8 cellular contexts compared by ENCODE assay signal in the genomic region with DNA sequence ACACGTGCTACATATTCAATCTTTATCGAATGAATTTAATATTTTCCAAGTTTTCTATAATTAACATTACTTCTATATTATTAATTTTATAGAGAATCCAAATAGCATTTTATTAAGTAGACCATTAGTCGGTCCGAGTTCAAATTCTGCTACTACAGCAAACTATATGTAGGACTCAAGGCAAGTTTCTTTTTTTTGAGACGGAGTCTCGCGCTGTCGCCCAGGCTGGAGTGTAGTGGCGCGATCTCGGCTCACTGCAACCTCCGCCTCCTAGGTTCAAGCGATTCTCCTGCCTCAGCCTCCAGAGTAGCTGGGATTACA. TPM values are rescaled to one million over a fixed set of nuclear protein-coding genes. Genes with fewer than 3 reads are reported as not detected.
DNase-seq lines count a peak whose midpoint lies in the region; ATAC-seq, FAIRE-seq and TF ChIP-seq lines count a peak whose summit lies in the region.
"Not testable (repeated sequence)": the region's sequence is repeated elsewhere in the genome, so short reads cannot be mapped to it uniquely, and the experiment has no call there.

No MANE protein-coding gene starts in this region.

- H3K27me3 Mint-ChIP-seq in activated naive CD8-positive, alpha-beta T cell treated with anti-CD3 and anti-CD28 coated beads, Interleukin-2, amount 50 U/mL, for 24 hours = not testable (repeated sequence)

- CTCF ChIA-PET in endothelial cell of umbilical vein (lab: Charles Lee) = interaction anchor here (0.8 to 1.6 kb wide), 2 partner anchors 8 to 102 kb away, joined by 3 to 4 read pairs; partner anchors contain the start of gene SPAST

- H3K27ac ChIP-seq in HL-60 (replicated peaks) (peak overlapping the region; percentile 81), SJCRH30 (peak overlapping the region; percentile 61), endothelial cell of umbilical vein (ENCODE audit: insufficient read depth, low read depth, low read length) (peak overlapping the region; percentile 79), kidney (ENCODE audit: low read depth in 2 of 2, low read length in 2 of 2) (peak overlapping the region; percentile 92 to 96), osteoblast (ENCODE audit: low read depth, low read length) (peak overlapping the region; percentile 90), tibial artery (peak overlapping the region; percentile 88 to 92)

- H3K4me2 ChIP-seq in endothelial cell of umbilical vein (ENCODE audit: insufficient read depth, low read length) (peak overlapping the region; percentile 67), osteoblast (ENCODE audit: insufficient read depth, low read length) (peak overlapping the region; percentile 88)

- peak; percentile 2 for ATAC-seq in activated naive CD8-positive, alpha-beta T cell treated with anti-CD3 and anti-CD28 coated beads, Interleukin-2, amount 50 U/mL, for 24 hours

- H3K9me3 Mint-ChIP-seq in activated naive CD8-positive, alpha-beta T cell treated with anti-CD3 and anti-CD28 coated beads, Interleukin-2, amount 50 U/mL, for 24 hours = not testable (repeated sequence)

- dilution Hi-C loops in endothelial cell of umbilical vein (cut with MboI; ENCODE audit: extremely low pct_ligation_motif_present, low sequenced_read_pairs) = not testable (repeated sequence)

- H3K36me3 Mint-ChIP-seq in activated naive CD8-positive, alpha-beta T cell treated with anti-CD3 and anti-CD28 coated beads, Interleukin-2, amount 50 U/mL, for 24 hours (ENCODE audit: low read depth) = peaks cover 14% of the 10 kb centered on the region

- intact Hi-C loops in endothelial cell of umbilical vein (cut with micrococcal nuclease) = loop anchor here (1.0 kb wide), 1 partner anchor 102 kb away; the partner anchor contains the start of gene SPAST
- intact Hi-C loops in kidney (cut with DNase I) = not testable (repeated sequence)
- intact Hi-C loops in tibial artery (cut with DNase I; ENCODE audit: low total_unique reads) = loop anchor here (10.0 kb wide), 1 partner anchor 130 kb away; the partner anchor contains the start of gene DPY30

- not testable (repeated sequence) for BruUV-seq in endothelial cell of umbilical vein (replicated peaks; lab: Mats Ljungman, UMichigan)

- H3K4me3 Mint-ChIP-seq in activated naive CD8-positive, alpha-beta T cell treated with anti-CD3 and anti-CD28 coated beads, Interleukin-2, amount 50 U/mL, for 24 hours = peak overlapping the region; percentile 97

- H3K36me3 ChIP-seq in SJCRH30; endothelial cell of umbilical vein (ENCODE audit: control insufficient read depth in 2 of 2, extremely low read depth in 1 of 2, insufficient read depth in 2 of 2, low read length in 2 of 2); kidney (ENCODE audit: control insufficient read depth in 1 of 2, insufficient read depth in 2 of 2, low read length in 2 of 2); osteoblast (ENCODE audit: insufficient read depth, low read length); tibial artery: not testable (repeated sequence)

- H3K4me1 Mint-ChIP-seq in activated naive CD8-positive, alpha-beta T cell treated with anti-CD3 and anti-CD28 coated beads, Interleukin-2, amount 50 U/mL, for 24 hours = peaks cover 38% of the 10 kb centered on the region

- not testable (repeated sequence) for FAIRE-seq in endothelial cell of umbilical vein (lab: Jason Lieb, UNC); kidney (lab: Jason Lieb, UNC)

- POLR2A ChIA-PET in endothelial cell of umbilical vein (lab: Charles Lee) = interaction anchor here (1.2 kb wide), 1 partner anchor 102 kb away, joined by 11 read pairs; the partner anchor contains the start of gene SPAST

- peak; percentile 4 for DNase-seq in EL
- DNase-seq in HL-60 (ENCODE audit: low read depth in 1 of 2, low spot score in 1 of 2); kidney; osteoblast (ENCODE audit: insufficient read length, low spot score, missing footprints); tibial artery: not testable (repeated sequence)
- DNase-seq in SJCRH30 = peak in 1 of 2 experiments; percentile 10
- peak; percentile 5 for DNase-seq in activated naive CD8-positive, alpha-beta T cell treated with anti-CD3 and anti-CD28 coated beads, Interleukin-2, amount 50 U/mL, for 24 hours
- DNase-seq in endothelial cell of umbilical vein (ENCODE audit: low read depth, low spot score) = peak; percentile 9

- H4K20me1 ChIP-seq in endothelial cell of umbilical vein (replicated peaks; ENCODE audit: control insufficient read depth, extremely low read depth, insufficient read depth, low read length); osteoblast (ENCODE audit: insufficient read depth, low read length): not testable (repeated sequence)

- not testable (repeated sequence) for H3K4me1 ChIP-seq in SJCRH30; kidney (ENCODE audit: control insufficient read depth in 1 of 2, insufficient read depth in 1 of 2, low read depth in 1 of 2, low read length in 2 of 2)
- peaks cover 11% of the 10 kb centered on the region for H3K4me1 ChIP-seq in endothelial cell of umbilical vein (ENCODE audit: control insufficient read depth, extremely low read depth, insufficient read depth, low read length)
- peaks cover 12% of the 10 kb centered on the region for H3K4me1 ChIP-seq in osteoblast (ENCODE audit: insufficient read depth, low read length)
- peaks cover 0 to 19% (median 9%) of the 10 kb centered on the region in 4 donors for H3K4me1 ChIP-seq in tibial artery

- H3K4me3 ChIP-seq in HL-60 (replicated peaks; ENCODE audit: insufficient read depth, low read length) (peak overlapping the region; percentile 74), SJCRH30 (peak overlapping the region; percentile 76), endothelial cell of umbilical vein (replicated peaks in 1 of 3; ENCODE audit: insufficient read depth in 1 of 3, low read depth in 1 of 3, low read length in 3 of 3) (peak overlapping the region; percentile 42 to 89 (median 78)), kidney (ENCODE audit: low read length in 2 of 2) (peak overlapping the region; percentile 58 to 82), osteoblast (ENCODE audit: insufficient read depth, low read length) (peak overlapping the region; percentile 94), tibial artery (peak overlapping the region; percentile 65 to 88)

- peak overlapping the region; percentile 98 for H3K27ac Mint-ChIP-seq in activated naive CD8-positive, alpha-beta T cell treated with anti-CD3 and anti-CD28 coated beads, Interleukin-2, amount 50 U/mL, for 24 hours

- H2AFZ ChIP-seq in endothelial cell of umbilical vein (ENCODE audit: low read depth, low read length) = not testable (repeated sequence)
- peak overlapping the region; percentile 81 for H2AFZ ChIP-seq in osteoblast (ENCODE audit: low read length)

- not testable (repeated sequence) for H3K9me1 ChIP-seq in endothelial cell of umbilical vein (replicated peaks; ENCODE audit: control insufficient read depth, extremely low read depth, insufficient read depth, low read length)

- not testable (repeated sequence) for TF ChIP-seq CTCF in HL-60 (IDR thresholded peaks at IDR 0.05; ENCODE audit: insufficient read depth, low read length); endothelial cell of umbilical vein (IDR thresholded peaks at IDR 0.05; ENCODE audit: extremely low read depth in 1 of 2, insufficient read depth in 1 of 2, low read depth in 1 of 2, low read length in 2 of 2); kidney (IDR thresholded peaks at IDR 0.05; ENCODE audit: borderline replicate concordance, extremely low read depth, insufficient read depth); osteoblast (IDR thresholded peaks at IDR 0.05; ENCODE audit: extremely low read depth, low read depth, low read length); tibial artery (IDR thresholded peaks at IDR 0.05)

- H3K9me3 ChIP-seq in SJCRH30 (replicated peaks); endothelial cell of umbilical vein (replicated peaks; ENCODE audit: control insufficient read depth, insufficient read depth, low read length); kidney (ENCODE audit: control insufficient read depth in 1 of 2, low read length in 2 of 2); osteoblast (ENCODE audit: low read depth, low read length); tibial artery: not testable (repeated sequence)

- H3K9ac ChIP-seq in endothelial cell of umbilical vein (replicated peaks; ENCODE audit: extremely low read depth, insufficient read depth, low read length) (peak overlapping the region; percentile 90), kidney (ENCODE audit: low read length in 2 of 2) (peak overlapping the region in 1 of 2 donors; percentile 97)

- TF ChIP-seq POLR2A in endothelial cell of umbilical vein (IDR thresholded peaks at IDR 0.05; ENCODE audit: low read depth, low read length) = not testable (repeated sequence)

- not testable (repeated sequence) for H3K27me3 ChIP-seq in HL-60 (ENCODE audit: insufficient read depth, poor library complexity, severe bottlenecking); SJCRH30; endothelial cell of umbilical vein (ENCODE audit: control insufficient read depth in 2 of 2, insufficient read depth in 2 of 2, low read length in 2 of 2); osteoblast (ENCODE audit: insufficient read depth, low read length); tibial artery

- peaks cover 15% of the 10 kb centered on the region for H3K79me2 ChIP-seq in endothelial cell of umbilical vein (ENCODE audit: control insufficient read depth, insufficient read depth, low read length)
- H3K79me2 ChIP-seq in osteoblast (ENCODE audit: insufficient read depth, low read length) = peaks cover 39% of the 10 kb centered on the region

RNA-seq across cellular contexts. Expression of gene SLC30A6, which starts 0.7 kb away (rescaled TPM):
- total RNA-seq in SJCRH30 (2014; rRNA removed; shearing (Covaris generic)) = 47.6 and 49.8 TPM in 2 replicates
- total RNA-seq in endothelial cell of umbilical vein (15.5 and 16.5 TPM in 2 replicates), kidney (21.4 TPM), osteoblast (28.6 and 31.5 TPM in 2 replicates)
- polyA plus RNA-seq in endothelial cell of umbilical vein (10.0 and 12.7 TPM in 2 replicates), kidney (ENCODE audit: insufficient read depth, low read depth, low replicate concordance) (7.6 TPM)
- polyA plus RNA-seq in endothelial cell of umbilical vein (2011; cell fraction: cytosol; rRNA removed) = 8.5 and 8.8 TPM in 2 replicates
- 9.2 and 13.1 TPM in 2 replicates for polyA plus RNA-seq in endothelial cell of umbilical vein (2011; cell fraction: nucleus; rRNA removed)
- 11.2 and 12.9 TPM in 2 replicates for polyA plus RNA-seq in endothelial cell of umbilical vein (2012)
- polyA minus RNA-seq in endothelial cell of umbilical vein = 19.7 and 28.6 TPM in 2 replicates
- 14.1 TPM for polyA minus RNA-seq in endothelial cell of umbilical vein (2011; cell fraction: cytosol; rRNA and poly(A)+ RNA removed)
- 11.4 and 17.6 TPM in 2 replicates for polyA minus RNA-seq in endothelial cell of umbilical vein (2011; cell fraction: nucleus; rRNA and poly(A)+ RNA removed)
